2 cellular contexts compared by ENCODE assay signal in genomic region chr6:153084393-153084792, GRCh38.
TF ChIP-seq lines count a peak whose summit lies in the region.

No MANE protein-coding gene starts in this region.

TF ChIP-seq in A549, 52 proteins besides CTCF, POLR2A, EP300 and RAD21 (continued from another document):
- TF ChIP-seq HDAC2 (IDR thresholded peaks at IDR 0.05) (no peak), POLR2AphosphoS2 (conservative IDR thresholded peaks at IDR 0.05; ENCODE audit: low read length) (no peak), REST (IDR thresholded peaks at IDR 0.05) (no peak)

TF ChIP-seq in GM23338, 12 proteins besides CTCF, POLR2A, EP300 and RAD21 (continued from another document):
- TF ChIP-seq REST (IDR thresholded peaks at IDR 0.05; ENCODE audit: unreplicated experiment) (no peak), ZNF114 (CRISPR knock-in tag; IDR thresholded peaks at IDR 0.05) (no peak), EZH2phosphoT487 (IDR thresholded peaks at IDR 0.05; ENCODE audit: unreplicated experiment) (no peak)
